In the genomic region with DNA sequence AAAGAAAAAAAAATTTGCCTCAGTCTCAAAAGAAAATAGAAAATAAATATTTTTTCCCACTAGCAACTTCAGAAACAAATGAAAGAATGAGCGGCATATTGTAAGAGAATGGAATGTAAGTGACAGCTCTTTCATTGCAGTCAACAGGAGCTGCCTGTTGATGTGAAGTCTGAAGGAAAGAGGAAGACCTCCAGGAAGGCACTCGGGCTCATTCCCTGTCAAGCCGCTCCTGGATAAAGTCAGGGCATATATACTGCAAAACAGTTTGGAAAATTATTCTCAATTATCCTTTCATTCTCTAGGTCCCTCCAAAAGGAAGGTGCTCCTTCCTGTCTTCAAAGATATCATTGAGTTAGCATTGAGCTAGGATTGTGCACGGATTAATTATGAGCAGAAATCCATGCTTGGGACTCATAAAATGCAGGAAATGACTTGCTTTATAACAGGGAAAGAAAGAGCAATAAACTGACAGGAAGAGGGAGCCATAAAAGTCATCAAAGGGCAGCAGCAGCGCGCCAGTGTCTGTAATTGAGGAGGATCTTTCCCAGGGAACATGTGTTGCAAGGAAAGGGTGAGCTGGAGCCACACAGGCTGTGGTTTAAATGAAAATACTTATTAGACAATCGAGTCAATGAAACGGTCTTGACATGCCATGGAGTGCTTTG, we compare ENCODE assay signal across 27 cellular contexts.
DNase-seq lines count a peak whose midpoint lies in the region; ATAC-seq, FAIRE-seq and TF ChIP-seq lines count a peak whose summit lies in the region.
"Had no signal": no experiment of that assay in that cellular context is flagged by ENCODE, and none has a peak within 500 bp of the region (broad histone marks: within the 10 kb centered on the region; RNA-seq: fewer than 3 reads in every experiment).

No MANE protein-coding gene starts in this region.

- no peaks in the 10 kb centered on the region for H3K36me3 ChIP-seq in endodermal cell (ENCODE audit: control insufficient read depth, insufficient read depth, low read length)
- H3K36me3 ChIP-seq: BLaER1, HAP-1, heart left ventricle, left lung had no signal

- H3K27ac ChIP-seq in endodermal cell (ENCODE audit: low read depth, low read length), result no peak overlapping the region
- H3K27ac ChIP-seq: BLaER1, heart left ventricle, left lung had no signal

- H3K9me3 ChIP-seq in endodermal cell (ENCODE audit: control insufficient read depth, low read length), result peaks cover 25% of the 10 kb centered on the region
- H3K9me3 ChIP-seq: HAP-1, SK-N-SH had no signal

- TF ChIP-seq CTCF in nephron (IDR thresholded peaks at IDR 0.05; ENCODE audit: unreplicated experiment in 3 of 3), result no peak
- no peak for TF ChIP-seq CTCF in endodermal cell (conservative IDR thresholded peaks at IDR 0.05)

- FAIRE-seq in endometrium (lab: Jason Lieb, UNC), result peak; percentile 70
- FAIRE-seq: A204.1, bronchial epithelial cell, colon, GM12892 had no signal

- intact Hi-C loops in sciatic nerve (cut with DNase I), result no loop called here

- 87 to 90% methylated on average over 7 to 8 of the region's 8 CpGs for WGBS in endodermal cell (ENCODE audit: insufficient coverage in 1 of 2, insufficient read length in 1 of 2), 2 experiments

- no peaks in the 10 kb centered on the region for H3K27me3 ChIP-seq in endodermal cell (ENCODE audit: control insufficient read depth, insufficient read depth, low read length, poor library complexity, severe bottlenecking)
- H3K27me3 ChIP-seq: BLaER1, heart left ventricle, left lung had no signal

- H3K4me1 ChIP-seq in endodermal cell (ENCODE audit: control insufficient read depth, insufficient read depth, low read length), result no peaks in the 10 kb centered on the region
- H3K4me1 ChIP-seq: BLaER1, Caco-2, HAP-1, heart left ventricle, left lung had no signal

- H3K4me3 Mint-ChIP-seq in nephron, result peak overlapping the region in 1 of 3 experiments; percentile 6
- no peak overlapping the region for H3K4me3 Mint-ChIP-seq in activated T-cell treated with anti-CD3 and anti-CD28 coated beads, Interleukin-2, amount 50 U/mL, for 24 hours
- no peak overlapping the region for H3K4me3 Mint-ChIP-seq in endodermal cell
- H3K4me3 Mint-ChIP-seq: activated CD4-positive, alpha-beta T cell treated with anti-CD3 and anti-CD28 coated beads, Interleukin-2, amount 10 ng/mL, durations not matched to agents 24 days and 14 days; activated T-cell treated with anti-CD3 and anti-CD28 coated beads, Interleukin-2, amount 50 U/mL, for 72 hours; natural killer cell; type B pancreatic cell had no signal

- H3K4me1 Mint-ChIP-seq in nephron, result peaks cover 15% of the 10 kb centered on the region
- no peaks in the 10 kb centered on the region for H3K4me1 Mint-ChIP-seq in activated T-cell treated with anti-CD3 and anti-CD28 coated beads, Interleukin-2, amount 50 U/mL, for 24 hours (ENCODE audit: low read depth)
- no peaks in the 10 kb centered on the region for H3K4me1 Mint-ChIP-seq in endodermal cell
- H3K4me1 Mint-ChIP-seq: activated CD4-positive, alpha-beta T cell treated with anti-CD3 and anti-CD28 coated beads, Interleukin-2, amount 10 ng/mL, durations not matched to agents 24 days and 14 days; natural killer cell had no signal

- H3K9ac ChIP-seq in endodermal cell (ENCODE audit: extremely low read depth, low read length, poor library complexity, severe bottlenecking), result no peak overlapping the region
- H3K9ac ChIP-seq: BLaER1, SK-N-SH had no signal

- H3K9me3 Mint-ChIP-seq in nephron, result peaks cover 29% of the 10 kb centered on the region
- peaks cover 9% of the 10 kb centered on the region for H3K9me3 Mint-ChIP-seq in activated T-cell treated with anti-CD3 and anti-CD28 coated beads, Interleukin-2, amount 50 U/mL, for 24 hours
- peaks cover 31% of the 10 kb centered on the region for H3K9me3 Mint-ChIP-seq in endodermal cell

- no peak overlapping the region for H3K4me3 ChIP-seq in endodermal cell (ENCODE audit: low read length)
- H3K4me3 ChIP-seq: BLaER1, HAP-1, heart left ventricle, left lung had no signal

- peak; percentile 42 for DNase-seq in AG08395 (ENCODE audit: low spot score)
- DNase-seq in HT1080 (ENCODE audit: low read depth), result peak; percentile 38
- DNase-seq in activated T-cell treated with anti-CD3 and anti-CD28 coated beads, Interleukin-2, amount 50 U/mL, for 24 hours, result no peak
- DNase-seq in stimulated activated CD4-positive, alpha-beta T cell treated with anti-CD3 and anti-CD28 coated beads, Interleukin-4, amount 100 ng/mL, for 4 hours, result no peak
- DNase-seq in sciatic nerve (ENCODE audit: low spot score), result no peak
- DNase-seq in endodermal cell, result no peak
- DNase-seq: activated CD4-positive, alpha-beta T cell treated with anti-CD3 and anti-CD28 coated beads, Interleukin-2, amount 10 ng/mL, durations not matched to agents 24 days and 14 days; activated naive CD4-positive, alpha-beta T cell treated with Interleukin-2 at 50 U/mL for 16 hours; activated T-cell treated with anti-CD3 and anti-CD28 coated beads, Interleukin-2, amount 50 U/mL, for 72 hours; amniotic stem cell; Caco-2; heart left ventricle; left lung; natural killer cell; NCI-H1105; NCI-H1930; NCI-H526 treated with DMSO at 0.1 percent for 48 hours; SK-N-SH had no signal

- ATAC-seq in sciatic nerve, result no peak
- ATAC-seq: activated T-cell treated with anti-CD3 and anti-CD28 coated beads, Interleukin-2, amount 50 U/mL, for 72 hours; heart left ventricle; left lung; natural killer cell had no signal

- H3K27ac Mint-ChIP-seq in nephron (peak overlapping the region in 2 of 3 experiments; percentile 6 to 65), endodermal cell (no peak overlapping the region)
- H3K27ac Mint-ChIP-seq in activated T-cell treated with anti-CD3 and anti-CD28 coated beads, Interleukin-2, amount 50 U/mL, for 24 hours, result no peak overlapping the region
- H3K27ac Mint-ChIP-seq: activated CD4-positive, alpha-beta T cell treated with anti-CD3 and anti-CD28 coated beads, Interleukin-2, amount 10 ng/mL, durations not matched to agents 24 days and 14 days; activated T-cell treated with anti-CD3 and anti-CD28 coated beads, Interleukin-2, amount 50 U/mL, for 72 hours; natural killer cell; type B pancreatic cell had no signal

- H3K27me3 Mint-ChIP-seq in nephron (ENCODE audit: low read depth), result peaks cover 4% of the 10 kb centered on the region
- H3K27me3 Mint-ChIP-seq in activated T-cell treated with anti-CD3 and anti-CD28 coated beads, Interleukin-2, amount 50 U/mL, for 24 hours, result no peaks in the 10 kb centered on the region
- no peaks in the 10 kb centered on the region for H3K27me3 Mint-ChIP-seq in endodermal cell (ENCODE audit: insufficient read depth)
- H3K27me3 Mint-ChIP-seq: activated CD4-positive, alpha-beta T cell treated with anti-CD3 and anti-CD28 coated beads, Interleukin-2, amount 10 ng/mL, durations not matched to agents 24 days and 14 days; type B pancreatic cell had no signal

- H3K36me3 Mint-ChIP-seq in nephron (ENCODE audit: low read depth), result peaks cover 15% of the 10 kb centered on the region
- no peaks in the 10 kb centered on the region for H3K36me3 Mint-ChIP-seq in activated T-cell treated with anti-CD3 and anti-CD28 coated beads, Interleukin-2, amount 50 U/mL, for 24 hours (ENCODE audit: low read depth)
- H3K36me3 Mint-ChIP-seq in endodermal cell (ENCODE audit: low read depth), result no peaks in the 10 kb centered on the region
- H3K36me3 Mint-ChIP-seq: type B pancreatic cell had no signal

Comparison
In these comparisons a context has a peak if more than half of its experiments do, and no peak if none do; other contexts are left out.
1. DNase-seq: peak in AG08395 (single experiment) and HT1080 (single experiment); none in activated T-cell treated with anti-CD3 and anti-CD28 coated beads, Interleukin-2, amount 50 U/mL, for 24 hours (single experiment), stimulated activated CD4-positive, alpha-beta T cell treated with anti-CD3 and anti-CD28 coated beads, Interleukin-4, amount 100 ng/mL, for 4 hours (0 of 2), sciatic nerve (single experiment) and endodermal cell (single experiment).
2. H3K27ac Mint-ChIP-seq: peak in nephron (2 of 3); none in activated T-cell treated with anti-CD3 and anti-CD28 coated beads, Interleukin-2, amount 50 U/mL, for 24 hours (single experiment) and endodermal cell (single experiment).